Comparison of ENCODE assay signal across 19 cellular contexts in the genomic region with DNA sequence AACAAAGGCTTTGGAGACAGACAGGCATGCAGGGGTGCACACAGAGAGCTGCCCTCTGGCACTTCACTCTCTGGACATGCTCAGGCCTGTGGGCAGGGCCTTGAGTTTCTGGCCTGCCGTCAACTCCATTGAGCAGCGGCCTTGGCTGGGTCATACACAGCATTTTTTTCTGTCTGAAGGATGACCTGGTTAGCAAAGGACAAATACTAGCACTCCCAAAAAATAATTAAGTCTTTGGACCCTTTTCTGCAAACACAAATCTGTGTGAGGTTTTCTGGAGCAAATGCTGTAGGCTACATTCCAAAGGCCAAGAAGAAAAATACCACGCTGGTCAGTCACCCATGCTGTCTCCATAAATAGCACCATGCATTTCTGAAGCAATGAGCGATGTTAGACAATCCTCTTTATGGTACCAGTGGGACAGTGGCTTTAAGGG.
A peak's percentile ranks its signal among the peaks of the same experiment; 100 is the strongest.
DNase-seq lines count a peak whose midpoint lies in the region; ATAC-seq, FAIRE-seq and TF ChIP-seq lines count a peak whose summit lies in the region.
"Had no signal": no experiment of that assay in that cellular context is flagged by ENCODE, and none has a peak within 500 bp of the region (broad histone marks: within the 10 kb centered on the region; RNA-seq: fewer than 3 reads in every experiment).

No MANE protein-coding gene starts in this region.

- TF ChIP-seq CTCF in choroid plexus epithelial cell (conservative IDR thresholded peaks at IDR 0.05; ENCODE audit: low read depth, low read length) (no peak), kidney (IDR thresholded peaks at IDR 0.05; ENCODE audit: borderline replicate concordance, extremely low read depth, insufficient read depth) (no peak), thoracic aorta (IDR thresholded peaks at IDR 0.05) (no peak), WTC11 (IDR thresholded peaks at IDR 0.05) (no peak)

- no peaks in the 10 kb centered on the region for H3K4me1 ChIP-seq in kidney (ENCODE audit: control insufficient read depth in 1 of 2, insufficient read depth in 1 of 2, low read depth in 1 of 2, low read length in 2 of 2)
- peaks cover 33 to 75% of the 10 kb centered on the region in 2 donors for H3K4me1 ChIP-seq in thoracic aorta (ENCODE audit: control insufficient read depth in 1 of 2, low read depth in 2 of 2)
- H3K4me1 ChIP-seq: prostate gland had no signal

- no peaks in the 10 kb centered on the region; the same call in 1 of the 2 replicates for H3K27me3 Mint-ChIP-seq in WTC11 (ENCODE audit: low read depth)
- no peaks in the 10 kb centered on the region for H3K27me3 Mint-ChIP-seq in activated CD8-positive, alpha-beta T cell treated with anti-CD3 and anti-CD28 coated beads, Interleukin-2, amount 10 ng/mL, durations not matched to agents 7 days and 5 days (ENCODE audit: low read depth)

- DNase-seq in M059J (ENCODE audit: low read depth): peak; percentile 81
- DNase-seq in choroid plexus epithelial cell (ENCODE audit: low read depth): peak; percentile 80
- peak; percentile 81 for DNase-seq in kidney
- DNase-seq in thoracic aorta (ENCODE audit: low spot score): no peak
- DNase-seq in WTC11 (ENCODE audit: low spot score): no peak
- no peak for DNase-seq in activated CD8-positive, alpha-beta T cell treated with anti-CD3 and anti-CD28 coated beads, Interleukin-2, amount 10 ng/mL, durations not matched to agents 7 days and 5 days
- DNase-seq: hippocampal formation; NCI-H69; SHP77; stimulated activated CD4-positive, alpha-beta T cell treated with anti-CD3 and anti-CD28 coated beads, Interleukin-4, amount 100 ng/mL, for 1 hour; stimulated activated naive CD4-positive, alpha-beta T cell treated with Interleukin-2 at 50 U/mL for 16 hours had no signal

- H3K27me3 ChIP-seq in thoracic aorta (replicated peaks; ENCODE audit: insufficient read depth): no peaks in the 10 kb centered on the region

- CTCF ChIA-PET in WTC11 (lab: Charles Lee): no interaction called here
- CTCF ChIA-PET in activated CD8-positive, alpha-beta T cell treated with anti-CD3 and anti-CD28 coated beads, Interleukin-2, amount 10 ng/mL, durations not matched to agents 7 days and 5 days (lab: Charles Lee): no interaction called here

- H3K36me3 ChIP-seq in kidney (ENCODE audit: control insufficient read depth in 1 of 2, insufficient read depth in 2 of 2, low read length in 2 of 2): no peaks in the 10 kb centered on the region
- H3K36me3 ChIP-seq in thoracic aorta: no peaks in the 10 kb centered on the region
- H3K36me3 ChIP-seq: prostate gland had no signal

- H3K9me3 ChIP-seq in kidney (ENCODE audit: control insufficient read depth in 1 of 2, low read length in 2 of 2) (no peaks in the 10 kb centered on the region), thoracic aorta (no peaks in the 10 kb centered on the region)
- H3K9me3 ChIP-seq: prostate gland had no signal

- H3K4me1 Mint-ChIP-seq in WTC11: peaks cover 11% of the 10 kb centered on the region; the same call in 1 of the 2 replicates
- H3K4me1 Mint-ChIP-seq in activated CD8-positive, alpha-beta T cell treated with anti-CD3 and anti-CD28 coated beads, Interleukin-2, amount 10 ng/mL, durations not matched to agents 7 days and 5 days (ENCODE audit: low read depth): peaks cover 2% of the 10 kb centered on the region

- FAIRE-seq in kidney (lab: Jason Lieb, UNC): no peak
- FAIRE-seq: HTR-8/SVneo, TTC549 had no signal

- no peak overlapping the region for H3K4me3 Mint-ChIP-seq in WTC11
- no peak overlapping the region for H3K4me3 Mint-ChIP-seq in activated CD8-positive, alpha-beta T cell treated with anti-CD3 and anti-CD28 coated beads, Interleukin-2, amount 10 ng/mL, durations not matched to agents 7 days and 5 days
- H3K4me3 Mint-ChIP-seq: activated naive CD8-positive, alpha-beta T cell; mesothelial cell of epicardium had no signal

- no peaks in the 10 kb centered on the region for H3K36me3 Mint-ChIP-seq in WTC11
- no peaks in the 10 kb centered on the region for H3K36me3 Mint-ChIP-seq in activated CD8-positive, alpha-beta T cell treated with anti-CD3 and anti-CD28 coated beads, Interleukin-2, amount 10 ng/mL, durations not matched to agents 7 days and 5 days (ENCODE audit: low read depth)
- H3K36me3 Mint-ChIP-seq: activated naive CD8-positive, alpha-beta T cell; mesothelial cell of epicardium had no signal

- intact Hi-C loops in kidney (cut with DNase I): no loop called here

- H3K27ac ChIP-seq in kidney (ENCODE audit: low read depth in 2 of 2, low read length in 2 of 2): no peak overlapping the region
- peak overlapping the region; percentile 57 to 68 for H3K27ac ChIP-seq in thoracic aorta
- H3K27ac ChIP-seq: prostate gland had no signal

- peaks cover 14% of the 10 kb centered on the region for H3K9me3 Mint-ChIP-seq in WTC11
- H3K9me3 Mint-ChIP-seq in activated CD8-positive, alpha-beta T cell treated with anti-CD3 and anti-CD28 coated beads, Interleukin-2, amount 10 ng/mL, durations not matched to agents 7 days and 5 days (ENCODE audit: insufficient read depth): peaks cover 4% of the 10 kb centered on the region

- H3K27ac Mint-ChIP-seq in WTC11: no peak overlapping the region
- H3K27ac Mint-ChIP-seq in activated CD8-positive, alpha-beta T cell treated with anti-CD3 and anti-CD28 coated beads, Interleukin-2, amount 10 ng/mL, durations not matched to agents 7 days and 5 days: no peak overlapping the region
- H3K27ac Mint-ChIP-seq: activated naive CD8-positive, alpha-beta T cell; mesothelial cell of epicardium had no signal

- no peak overlapping the region for H3K9ac ChIP-seq in kidney (ENCODE audit: low read length in 2 of 2)

- H3K4me3 ChIP-seq in choroid plexus epithelial cell (ENCODE audit: low read depth, low read length): no peak overlapping the region
- H3K4me3 ChIP-seq in kidney (ENCODE audit: low read length in 2 of 2): no peak overlapping the region
- H3K4me3 ChIP-seq in thoracic aorta: no peak overlapping the region
- H3K4me3 ChIP-seq: prostate gland had no signal

- ATAC-seq in thoracic aorta (ENCODE audit: insufficient number of reproducible peaks, low FRiP score, low read depth) (peak; percentile 40), HG02973 (IDR thresholded peaks at IDR 0.05; ENCODE audit: unreplicated experiment) (no peak), WTC11 (no peak), GM18873 (IDR thresholded peaks at IDR 0.05; ENCODE audit: low FRiP score, unreplicated experiment) (no peak)
- ATAC-seq in activated CD8-positive, alpha-beta T cell treated with anti-CD3 and anti-CD28 coated beads, Interleukin-2, amount 10 ng/mL, durations not matched to agents 7 days and 5 days: no peak
- ATAC-seq: HCT116 had no signal

- POLR2A ChIA-PET in WTC11 (lab: Charles Lee): no interaction called here
- POLR2A ChIA-PET in activated CD8-positive, alpha-beta T cell treated with anti-CD3 and anti-CD28 coated beads, Interleukin-2, amount 10 ng/mL, durations not matched to agents 7 days and 5 days (lab: Charles Lee): no interaction called here

TF ChIP-seq in WTC11, 78 proteins besides CTCF, POLR2A, EP300 and RAD21:
- TF ChIP-seq JAZF1 (CRISPR knock-in tag; IDR thresholded peaks at IDR 0.05): no peak
- TF ChIP-seq ZBTB43 (CRISPR knock-in tag; IDR thresholded peaks at IDR 0.05): no peak
- TF ChIP-seq FOXK1 (CRISPR knock-in tag; IDR thresholded peaks at IDR 0.05): no peak

Comparison
In these comparisons a context has a peak if more than half of its experiments do, and no peak if none do; other contexts are left out.
1. DNase-seq: peak in M059J (single experiment), choroid plexus epithelial cell (single experiment) and kidney (single experiment); none in thoracic aorta (single experiment), WTC11 (single experiment) and activated CD8-positive, alpha-beta T cell treated with anti-CD3 and anti-CD28 coated beads, Interleukin-2, amount 10 ng/mL, durations not matched to agents 7 days and 5 days (single experiment).
2. H3K27ac ChIP-seq: peak in thoracic aorta (2 of 2); none in kidney (0 of 2).